ENCODE assay signal across 27 cellular contexts in genomic region chr12:81340910-81341309, GRCh38.
"Had no signal": no experiment of that assay in that cellular context is flagged by ENCODE, and none has a peak within 500 bp of the region (broad histone marks: within the 10 kb centered on the region; RNA-seq: fewer than 3 reads in every experiment).

No MANE protein-coding gene starts in this region.

- H3K27ac ChIP-seq: coronary artery had no signal

- H3K4me3 ChIP-seq: coronary artery, dorsolateral prefrontal cortex had no signal

- ATAC-seq: activated CD8-positive, alpha-beta T cell treated with anti-CD3 and anti-CD28 coated beads for 36 hours; activated T-cell treated with anti-CD3 and anti-CD28 coated beads, Interleukin-2, amount 50 U/mL, for 4 hours; activated T-helper 17 cell treated with anti-CD3 and anti-CD28 coated beads, Interleukin-2, amount 50 U/mL, for 72 hours; esophagus mucosa; T-helper 17 cell; WTC11 had no signal

- DNase-seq: activated CD4-positive, alpha-beta T cell treated with anti-CD3 and anti-CD28 coated beads for 1 hour; activated CD4-positive, alpha-beta T cell treated with anti-CD3 and anti-CD28 coated beads for 48 hours; activated CD4-positive, alpha-beta T cell treated with anti-CD3 and anti-CD28 coated beads, Interleukin-2, amount 50 U/mL, for 1 hour; activated CD4-positive, alpha-beta T cell treated with anti-CD3 and anti-CD28 coated beads, Interleukin-2, amount 50 U/mL, for 48 hours; activated CD8-positive, alpha-beta memory T cell treated with anti-CD3 and anti-CD28 coated beads for 24 hours; activated CD8-positive, alpha-beta T cell treated with anti-CD3 and anti-CD28 coated beads for 36 hours; activated effector memory CD4-positive, alpha-beta T cell treated with Interleukin-2 at 50 U/mL for 16 hours; activated gamma-delta T cell treated with Interleukin-2 at 50 U/mL for 16 hours; activated naive CD4-positive, alpha-beta T cell treated with anti-CD3 and anti-CD28 coated beads, Interleukin-2, amount 50 U/mL, for 16 hours; activated naive CD4-positive, alpha-beta T cell treated with Interleukin-2 at 50 U/mL for 16 hours; activated T-cell treated with anti-CD3 and anti-CD28 coated beads, Interleukin-2, amount 50 U/mL, for 4 hours; amniotic stem cell; anterior cingulate cortex; central memory CD4-positive, alpha-beta T cell; dorsolateral prefrontal cortex; effector memory CD4-positive, alpha-beta T cell; endodermal cell; foreskin fibroblast; head of caudate nucleus; T-helper 1 cell; T-helper 17 cell; T1000 had no signal

- FAIRE-seq: astrocyte had no signal

- H3K27me3 ChIP-seq: dorsolateral prefrontal cortex had no signal
